Comparison of ENCODE assay signal across 1 cellular context in genomic region chr12:127113945-127114344, GRCh38.
TF ChIP-seq lines count a peak whose summit lies in the region.

No MANE protein-coding gene starts in this region.

TF ChIP-seq in K562, 482 proteins besides CTCF, POLR2A, EP300 and RAD21 (continued from another document):
- TF ChIP-seq CHD4 (IDR thresholded peaks at IDR 0.05; ENCODE audit: insufficient read depth, insufficient replicate concordance, low read depth, low read length, poor library complexity, severe bottlenecking) = no peak
- TF ChIP-seq SNRNP70 (optimal IDR thresholded peaks at IDR 0.05; ENCODE audit: low read depth, low read length) = no peak
- no peak for TF ChIP-seq BRCA1 (IDR thresholded peaks at IDR 0.05)
- TF ChIP-seq BRCA1 (CRISPR knock-in tag; IDR thresholded peaks at IDR 0.05) = no peak
- TF ChIP-seq SRF (CRISPR knock-in tag; IDR thresholded peaks at IDR 0.05) = no peak
- no peak for TF ChIP-seq BACH1 (tag; IDR thresholded peaks at IDR 0.05)
- TF ChIP-seq MCM2 (IDR thresholded peaks at IDR 0.05; ENCODE audit: low read depth) = no peak
- TF ChIP-seq CXXC5 (CRISPR knock-in tag; IDR thresholded peaks at IDR 0.05) = no peak
- TF ChIP-seq KAT2B (IDR thresholded peaks at IDR 0.05; ENCODE audit: low read depth, low read length) = no peak
